ENCODE assay signal across 1 cellular context in genomic region chr10:61964949-61965693, GRCh38.
TF ChIP-seq lines count a peak whose summit lies in the region.

No MANE protein-coding gene starts in this region.

TF ChIP-seq in GM23338, 12 proteins besides CTCF, POLR2A, EP300 and RAD21:
- no peak for TF ChIP-seq JUNB (IDR thresholded peaks at IDR 0.05; ENCODE audit: unreplicated experiment)
- no peak for TF ChIP-seq ZNF462 (CRISPR knock-in tag; IDR thresholded peaks at IDR 0.05)
- no peak for TF ChIP-seq EZH2phosphoT487 (IDR thresholded peaks at IDR 0.05; ENCODE audit: unreplicated experiment)
- no peak for TF ChIP-seq ZNF331 (CRISPR knock-in tag; IDR thresholded peaks at IDR 0.05; ENCODE audit: low read depth)
- no peak for TF ChIP-seq POLR2AphosphoS5 (IDR thresholded peaks at IDR 0.05; ENCODE audit: low read depth)
- TF ChIP-seq STAT1 (IDR thresholded peaks at IDR 0.05; ENCODE audit: unreplicated experiment) = no peak
- no peak for TF ChIP-seq CREB1 (CRISPR knock-in tag; IDR thresholded peaks at IDR 0.05; ENCODE audit: low read depth)
